In genomic region chr22:19717691-19718254, GRCh38 we compare ENCODE assay signal across 8 cellular contexts. TPM values are rescaled to one million over a fixed set of nuclear protein-coding genes. Genes with fewer than 3 reads are reported as not detected.
DNase-seq lines count a peak whose midpoint lies in the region; ATAC-seq and TF ChIP-seq lines count a peak whose summit lies in the region.

No MANE protein-coding gene starts in this region.

- peaks cover 2% of the 10 kb centered on the region for H3K36me3 Mint-ChIP-seq in activated naive CD4-positive, alpha-beta T cell treated with anti-CD3 and anti-CD28 coated beads, Interleukin-2, amount 50 U/mL, for 24 hours
- peaks cover 19% of the 10 kb centered on the region for H3K36me3 Mint-ChIP-seq in osteocyte (ENCODE audit: unreplicated experiment)

- H3K9me3 Mint-ChIP-seq in activated naive CD4-positive, alpha-beta T cell treated with anti-CD3 and anti-CD28 coated beads, Interleukin-2, amount 50 U/mL, for 24 hours: no peaks in the 10 kb centered on the region
- no peaks in the 10 kb centered on the region for H3K9me3 Mint-ChIP-seq in osteocyte (ENCODE audit: unreplicated experiment)

- H3K4me3 Mint-ChIP-seq in activated naive CD4-positive, alpha-beta T cell treated with anti-CD3 and anti-CD28 coated beads, Interleukin-2, amount 50 U/mL, for 24 hours: peak overlapping the region; percentile 78
- peak overlapping the region; percentile 65 for H3K4me3 Mint-ChIP-seq in osteocyte (ENCODE audit: unreplicated experiment)

- H3K4me1 Mint-ChIP-seq in activated naive CD4-positive, alpha-beta T cell treated with anti-CD3 and anti-CD28 coated beads, Interleukin-2, amount 50 U/mL, for 24 hours: peaks cover 11% of the 10 kb centered on the region
- peaks cover 38% of the 10 kb centered on the region for H3K4me1 Mint-ChIP-seq in osteocyte (ENCODE audit: unreplicated experiment)

- peaks cover 6 to 38% of the 10 kb centered on the region in 2 donors for H3K4me1 ChIP-seq in thoracic aorta (ENCODE audit: control insufficient read depth in 1 of 2, low read depth in 2 of 2)

- peaks cover 2% of the 10 kb centered on the region for H3K27me3 ChIP-seq in GM06990 (replicated peaks; ENCODE audit: control insufficient read depth, insufficient read depth, low read length)
- no peaks in the 10 kb centered on the region for H3K27me3 ChIP-seq in thoracic aorta (replicated peaks; ENCODE audit: insufficient read depth)

- no peak overlapping the region for H3K27ac Mint-ChIP-seq in activated naive CD4-positive, alpha-beta T cell treated with anti-CD3 and anti-CD28 coated beads, Interleukin-2, amount 50 U/mL, for 24 hours
- H3K27ac Mint-ChIP-seq in osteocyte (ENCODE audit: unreplicated experiment): no peak overlapping the region

- TF ChIP-seq CTCF in GM06990 (IDR thresholded peaks at IDR 0.05; ENCODE audit: insufficient read depth, low read length, poor library complexity, severe bottlenecking) (peak; percentile 68), osteocyte (IDR thresholded peaks at IDR 0.05) (peak; percentile 99), thoracic aorta (IDR thresholded peaks at IDR 0.05) (peak; percentile 97)

- DNase-seq in GM06990 (ENCODE audit: extremely low read depth, insufficient read length) (peak; percentile 76), HT-29 (ENCODE audit: low spot score) (peak; percentile 85), head of caudate nucleus (peak; percentile 33 to 89 (median 78)), osteocyte (ENCODE audit: extremely low spot score, unreplicated experiment) (peak; percentile 95), thoracic aorta (ENCODE audit: low spot score) (no peak)

- H3K4me3 ChIP-seq in GM06990 (replicated peaks; ENCODE audit: low read depth, low read length) (peak overlapping the region; percentile 40), thoracic aorta (peak overlapping the region; percentile 90)

- ATAC-seq in SK-N-SH treated with all-trans-retinoic acid at 6 μM for 48 hours: peak; percentile 90
- ATAC-seq in thoracic aorta (ENCODE audit: insufficient number of reproducible peaks, low FRiP score, low read depth): peak; percentile 83
- ATAC-seq in GM19324 (IDR thresholded peaks at IDR 0.05; ENCODE audit: low FRiP score, unreplicated experiment): no peak

- intact Hi-C loops in head of caudate nucleus (cut with DNase I): loop anchor here (2.0 kb wide), 1 partner anchor 37 kb away; no protein-coding TSS in a partner anchor

- peaks cover 22% of the 10 kb centered on the region for H3K27me3 Mint-ChIP-seq in activated naive CD4-positive, alpha-beta T cell treated with anti-CD3 and anti-CD28 coated beads, Interleukin-2, amount 50 U/mL, for 24 hours
- no peaks in the 10 kb centered on the region for H3K27me3 Mint-ChIP-seq in osteocyte (ENCODE audit: unreplicated experiment)

- H3K36me3 ChIP-seq in GM06990 (ENCODE audit: control insufficient read depth, insufficient read depth, low read length) (no peaks in the 10 kb centered on the region), thoracic aorta (peaks cover 16% of the 10 kb centered on the region)

- H3K9me3 ChIP-seq in thoracic aorta: no peaks in the 10 kb centered on the region

- peak overlapping the region; percentile 61 to 73 for H3K27ac ChIP-seq in thoracic aorta

TF ChIP-seq in SK-N-SH treated with all-trans-retinoic acid at 6 μM for 48 hours, 23 proteins besides CTCF, POLR2A, EP300 and RAD21:
- TF ChIP-seq ZNF565 (CRISPR knock-in tag; conservative IDR thresholded peaks at IDR 0.05; ENCODE audit: low read depth) (no peak), POU6F1 (CRISPR knock-in tag; IDR thresholded peaks at IDR 0.05; ENCODE audit: borderline replicate concordance, low read depth) (no peak), ESRRG (CRISPR knock-in tag; IDR thresholded peaks at IDR 0.05) (no peak), ZNF70 (CRISPR knock-in tag; IDR thresholded peaks at IDR 0.05) (no peak), CSRNP3 (CRISPR knock-in tag; IDR thresholded peaks at IDR 0.05) (no peak), TOX (CRISPR knock-in tag; IDR thresholded peaks at IDR 0.05; ENCODE audit: borderline replicate concordance) (no peak)
TF ChIP-seq in SK-N-SH treated with all-trans-retinoic acid at 6 μM for 48 hours: peak in this region for 0.

RNA-seq across cellular contexts. Expression of gene SEPTIN5, which starts 3.5 kb away (rescaled TPM):
- 0.42 TPM in 1 of 2 replicates, not detected in the other for total RNA-seq in HT-29 (2014; rRNA removed; shearing (Covaris generic))
- total RNA-seq in osteocyte (103 and 108 TPM in 2 replicates), thoracic aorta (100 to 1,000 TPM in 1 of 2 donors, 10 to 100 TPM in 1; 47.7 to 147 TPM)

RNA-seq across cellular contexts. Expression of gene GP1BB, which starts 5.6 kb away (rescaled TPM):
- not detected in 2 replicates for total RNA-seq in HT-29 (2014; rRNA removed; shearing (Covaris generic))
- total RNA-seq in osteocyte (28.6 and 34.1 TPM in 2 replicates), thoracic aorta (10 to 100 TPM; 13.1 to 30.3 TPM)

RNA-seq across cellular contexts. Expression of gene TBX1, which starts 42.8 kb away (rescaled TPM):
- total RNA-seq in HT-29 (2014; rRNA removed; shearing (Covaris generic)): not detected in 2 replicates
- total RNA-seq in osteocyte (22.5 and 24.2 TPM in 2 replicates), thoracic aorta (1 to 10 TPM; 2.7 to 8.0 TPM)

Comparison
In these comparisons a context has a peak if more than half of its experiments do, and no peak if none do; other contexts are left out.
1. RNA of gene SEPTIN5, which starts 3.5 kb away (total RNA-seq): 47.7 to 147 TPM in thoracic aorta and 103 to 108 TPM in osteocyte; 0.42 TPM in HT-29; every median in the first group is over 10 times any median in the second.
2. RNA of gene GP1BB, which starts 5.6 kb away (total RNA-seq): 28.6 to 34.1 TPM in osteocyte and 13.1 to 30.3 TPM in thoracic aorta; not detected in HT-29; every median in the first group is over 10 times any median in the second.
3. Peak in every context shown above with its lines, with median percentiles within 50 percentile points of each other: CTCF ChIP-seq.